Comparison of ENCODE assay signal across 8 cellular contexts in genomic region chr1:180482425-180483275, GRCh38. TPM values are rescaled to one million over a fixed set of nuclear protein-coding genes. Genes with fewer than 3 reads are reported as not detected.
DNase-seq lines count a peak whose midpoint lies in the region; ATAC-seq, FAIRE-seq and TF ChIP-seq lines count a peak whose summit lies in the region.

No MANE protein-coding gene starts in this region.

- peaks cover 0 to 6% (median 0%) of the 10 kb centered on the region in 3 donors for H3K36me3 ChIP-seq in Peyer's patch

- peak; percentile 40 for DNase-seq in NCI-H1436 (lab: John Stamatoyannopoulos, UW)
- DNase-seq in NCI-H1436 treated with DMSO at 0.1 percent for 48 hours (lab: John Stamatoyannopoulos, UW): no peak
- peak; percentile 49 for DNase-seq in HTR-8/SVneo (ENCODE audit: insufficient read length, low spot score)
- DNase-seq in Peyer's patch: no peak
- peak; percentile 5 for DNase-seq in effector CD4-positive, alpha-beta T cell
- DNase-seq in mucosa of gallbladder (ENCODE audit: low spot score): peak; percentile 18
- no peak for DNase-seq in activated effector memory CD4-positive, alpha-beta T cell treated with anti-CD3 and anti-CD28 coated beads, Interleukin-2, amount 50 U/mL, for 16 hours

- no peak overlapping the region for H3K4me3 ChIP-seq in Peyer's patch

- H3K27me3 ChIP-seq in Peyer's patch: no peaks in the 10 kb centered on the region

- TF ChIP-seq CTCF in Peyer's patch (IDR thresholded peaks at IDR 0.05): peak; percentile 53 to 73 (median 58)

- H3K9me3 ChIP-seq in Peyer's patch: no peaks in the 10 kb centered on the region

- no peaks in the 10 kb centered on the region for H3K4me1 ChIP-seq in Peyer's patch

- H3K27ac ChIP-seq in Peyer's patch: no peak overlapping the region

- no peak for TF ChIP-seq POLR2A in Peyer's patch (IDR thresholded peaks at IDR 0.05)

- no peak for ATAC-seq in HG03039 (IDR thresholded peaks at IDR 0.05; ENCODE audit: unreplicated experiment)

- FAIRE-seq in HTR-8/SVneo (lab: Jason Lieb, UNC): no peak

RNA-seq across cellular contexts. Expression of gene ACBD6, which starts 19.7 kb away (rescaled TPM):
- total RNA-seq in Peyer's patch (10 to 100 TPM; 32.2 to 56.1 (median 32.7) TPM), mucosa of gallbladder (27.1 TPM)

Comparison
In these comparisons a context has a peak if more than half of its experiments do, and no peak if none do; other contexts are left out.
1. DNase-seq: peak in NCI-H1436 (single experiment), HTR-8/SVneo (single experiment), effector CD4-positive, alpha-beta T cell (single experiment) and mucosa of gallbladder (single experiment); none in NCI-H1436 treated with DMSO at 0.1 percent for 48 hours (single experiment), Peyer's patch (0 of 3) and activated effector memory CD4-positive, alpha-beta T cell treated with anti-CD3 and anti-CD28 coated beads, Interleukin-2, amount 50 U/mL, for 16 hours (single experiment).